19 cellular contexts compared by ENCODE assay signal in the genomic region with DNA sequence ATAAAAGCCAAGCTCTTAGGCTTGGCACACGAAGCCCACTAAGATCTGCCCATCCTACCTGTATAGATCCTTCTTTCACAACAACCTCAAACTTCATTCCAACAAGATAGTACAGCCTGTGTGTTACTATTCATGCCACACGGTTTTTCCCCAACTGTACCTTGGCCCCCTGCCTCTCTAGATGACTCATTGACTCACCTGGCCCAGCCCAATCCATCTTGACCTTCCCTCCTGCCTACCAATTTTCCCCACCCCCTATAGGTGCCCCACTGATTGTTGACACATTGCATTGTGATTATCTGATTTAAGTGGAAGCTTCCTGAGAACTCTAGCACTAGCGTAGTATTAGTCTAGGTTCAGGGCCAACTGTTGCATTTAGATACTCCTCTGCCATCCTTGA. TPM values are rescaled to one million over a fixed set of nuclear protein-coding genes. Genes with fewer than 3 reads are reported as not detected.
DNase-seq lines count a peak whose midpoint lies in the region; ATAC-seq, FAIRE-seq and TF ChIP-seq lines count a peak whose summit lies in the region.
"Had no signal": no experiment of that assay in that cellular context is flagged by ENCODE, and none has a peak within 500 bp of the region (broad histone marks: within the 10 kb centered on the region; RNA-seq: fewer than 3 reads in every experiment).

No MANE protein-coding gene starts in this region.

- peaks cover 5% of the 10 kb centered on the region for H3K9me3 Mint-ChIP-seq in activated naive CD4-positive, alpha-beta T cell treated with anti-CD3 and anti-CD28 coated beads, Interleukin-2, amount 50 U/mL, for 24 hours
- H3K9me3 Mint-ChIP-seq in type B pancreatic cell: peaks cover 18% of the 10 kb centered on the region

- H3K79me2 ChIP-seq in keratinocyte (ENCODE audit: control insufficient read depth, insufficient read depth, low read length): no peaks in the 10 kb centered on the region

- H3K27me3 Mint-ChIP-seq in activated naive CD4-positive, alpha-beta T cell treated with anti-CD3 and anti-CD28 coated beads, Interleukin-2, amount 50 U/mL, for 24 hours: no peaks in the 10 kb centered on the region
- no peaks in the 10 kb centered on the region for H3K27me3 Mint-ChIP-seq in type B pancreatic cell

- no peak overlapping the region for H3K9ac ChIP-seq in keratinocyte (ENCODE audit: control insufficient read depth, extremely low read depth, insufficient read depth, low read length)

- H2AFZ ChIP-seq in keratinocyte (ENCODE audit: control insufficient read depth, low read length): no peak overlapping the region

- no peak for DNase-seq in activated naive CD4-positive, alpha-beta T cell (lab: John Stamatoyannopoulos, UW)
- DNase-seq in RWPE2 (ENCODE audit: low spot score) (no peak), keratinocyte (ENCODE audit: low read depth, low spot score) (no peak), type B pancreatic cell (ENCODE audit: extremely low spot score, unreplicated experiment) (no peak), GOT3 (lab: John Stamatoyannopoulos, UW) (no peak), hippocampal formation (lab: John Stamatoyannopoulos, UW) (no peak), mucosa of gallbladder (ENCODE audit: low spot score) (no peak)
- DNase-seq: C1 segment of cervical spinal cord, HCEC 1CT, MV-4-11, NCI-H1436, NCI-H2029 treated with DMSO at 0.1 percent for 48 hours, NCI-H510A, SIG-M5 had no signal

- dilution Hi-C loops in keratinocyte (cut with MboI; ENCODE audit: extremely low pct_ligation_motif_present, low sequenced_read_pairs): no loop called here

- no peak for TF ChIP-seq CTCF in RWPE2 (IDR thresholded peaks at IDR 0.05; ENCODE audit: poor library complexity, severe bottlenecking)
- TF ChIP-seq CTCF in keratinocyte (optimal IDR thresholded peaks at IDR 0.05 in 1 of 3, IDR thresholded peaks at IDR 0.05 in 1 of 3, conservative IDR thresholded peaks at IDR 0.05 in 1 of 3; ENCODE audit: extremely low read depth in 1 of 3, insufficient read depth in 2 of 3, low read length in 3 of 3): no peak
- TF ChIP-seq CTCF in type B pancreatic cell (conservative IDR thresholded peaks at IDR 0.05): no peak

- peaks cover 51% of the 10 kb centered on the region for H3K4me1 Mint-ChIP-seq in activated naive CD4-positive, alpha-beta T cell treated with anti-CD3 and anti-CD28 coated beads, Interleukin-2, amount 50 U/mL, for 24 hours
- peaks cover 24% of the 10 kb centered on the region for H3K4me1 Mint-ChIP-seq in type B pancreatic cell (ENCODE audit: unreplicated experiment)

- H3K36me3 Mint-ChIP-seq in activated naive CD4-positive, alpha-beta T cell treated with anti-CD3 and anti-CD28 coated beads, Interleukin-2, amount 50 U/mL, for 24 hours: peaks cover 2% of the 10 kb centered on the region
- peaks cover 20% of the 10 kb centered on the region for H3K36me3 Mint-ChIP-seq in type B pancreatic cell

- H3K9me1 ChIP-seq in keratinocyte (ENCODE audit: control insufficient read depth, extremely low read depth, insufficient read depth, low read length): no peaks in the 10 kb centered on the region

- no peaks in the 10 kb centered on the region for H4K20me1 ChIP-seq in keratinocyte (ENCODE audit: control insufficient read depth, extremely low read depth, insufficient read depth, low read length)

- H3K27ac Mint-ChIP-seq in activated naive CD4-positive, alpha-beta T cell treated with anti-CD3 and anti-CD28 coated beads, Interleukin-2, amount 50 U/mL, for 24 hours: peak overlapping the region; percentile 25
- H3K27ac Mint-ChIP-seq in type B pancreatic cell: peak overlapping the region; percentile 8

- H3K4me1 ChIP-seq in RWPE2 (ENCODE audit: insufficient read depth, poor library complexity, severe bottlenecking): peaks cover 4% of the 10 kb centered on the region
- H3K4me1 ChIP-seq in keratinocyte (ENCODE audit: control insufficient read depth, extremely low read depth, insufficient read depth, low read length): peaks cover 17% of the 10 kb centered on the region

- 0 out of 3 replicates have a peak, but pooled peaks have one; percentile 14 for ATAC-seq in RWPE2 (ENCODE audit: low read depth)

- H3K9me3 ChIP-seq in RWPE2 (ENCODE audit: severe bottlenecking) (no peaks in the 10 kb centered on the region), keratinocyte (ENCODE audit: control insufficient read depth, low read depth, low read length) (no peaks in the 10 kb centered on the region)

- no peaks in the 10 kb centered on the region for H3K36me3 ChIP-seq in RWPE2 (ENCODE audit: low read depth)
- no peaks in the 10 kb centered on the region for H3K36me3 ChIP-seq in keratinocyte (ENCODE audit: control insufficient read depth in 2 of 2, extremely low read depth in 1 of 2, insufficient read depth in 2 of 2, low read length in 2 of 2)

- peak; percentile 55 for FAIRE-seq in keratinocyte (lab: Jason Lieb, UNC)
- FAIRE-seq: D721Med, HTR-8/SVneo, RCC 7860 had no signal

- H3K4me3 ChIP-seq in RWPE2 (ENCODE audit: severe bottlenecking) (no peak overlapping the region), keratinocyte (ENCODE audit: control insufficient read depth in 2 of 3, extremely low read depth in 1 of 3, insufficient read depth in 2 of 3, low read depth in 1 of 3, low read length in 3 of 3) (no peak overlapping the region)

- H3K4me2 ChIP-seq in keratinocyte (ENCODE audit: control insufficient read depth, extremely low read depth, insufficient read depth, low read depth, low read length): no peak overlapping the region

- H3K27ac ChIP-seq in RWPE2 (ENCODE audit: poor library complexity, severe bottlenecking) (no peak overlapping the region), keratinocyte (ENCODE audit: control insufficient read depth, insufficient read depth, low read length) (no peak overlapping the region)

- H3K4me3 Mint-ChIP-seq in activated naive CD4-positive, alpha-beta T cell treated with anti-CD3 and anti-CD28 coated beads, Interleukin-2, amount 50 U/mL, for 24 hours: no peak overlapping the region
- no peak overlapping the region for H3K4me3 Mint-ChIP-seq in type B pancreatic cell

- no peaks in the 10 kb centered on the region for H3K27me3 ChIP-seq in RWPE2 (ENCODE audit: insufficient read depth, poor library complexity, severe bottlenecking)
- H3K27me3 ChIP-seq in keratinocyte (ENCODE audit: control insufficient read depth, extremely low read depth, insufficient read depth, low read length): no peaks in the 10 kb centered on the region

RNA-seq across cellular contexts. Expression of gene CD101, which starts 2.0 kb away (rescaled TPM):
- polyA plus RNA-seq in keratinocyte: 0.86 to 2.2 TPM (median 1.8 TPM) in 3 replicates
- polyA plus RNA-seq in keratinocyte (2011; ENCODE audit: low read depth): 0.99 TPM
- polyA plus RNA-seq in keratinocyte (2011; cell fraction: cytosol; rRNA removed): 0.88 and 0.96 TPM in 2 replicates
- polyA plus RNA-seq in keratinocyte (2011; cell fraction: nucleus; rRNA removed): 5.8 and 8.9 TPM in 2 replicates
- 0.66 and 3.7 TPM in 2 replicates for polyA plus RNA-seq in keratinocyte (2012; ENCODE audit: low replicate concordance)
- 1.3 to 5.5 TPM (median 5.5 TPM) in 3 replicates for polyA minus RNA-seq in keratinocyte
- polyA minus RNA-seq in keratinocyte (2011; cell fraction: cytosol; rRNA and poly(A)+ RNA removed): not detected
- polyA minus RNA-seq in keratinocyte (2011; cell fraction: nucleus; rRNA and poly(A)+ RNA removed): 9.3 and 21.3 TPM in 2 replicates
- 1.1 and 4.4 TPM in 2 replicates for total RNA-seq in type B pancreatic cell (ENCODE audit: low replicate concordance)
- total RNA-seq in mucosa of gallbladder: 2.8 TPM
- total RNA-seq: A172 had no signal
